8 cellular contexts compared by ENCODE assay signal in the genomic region with DNA sequence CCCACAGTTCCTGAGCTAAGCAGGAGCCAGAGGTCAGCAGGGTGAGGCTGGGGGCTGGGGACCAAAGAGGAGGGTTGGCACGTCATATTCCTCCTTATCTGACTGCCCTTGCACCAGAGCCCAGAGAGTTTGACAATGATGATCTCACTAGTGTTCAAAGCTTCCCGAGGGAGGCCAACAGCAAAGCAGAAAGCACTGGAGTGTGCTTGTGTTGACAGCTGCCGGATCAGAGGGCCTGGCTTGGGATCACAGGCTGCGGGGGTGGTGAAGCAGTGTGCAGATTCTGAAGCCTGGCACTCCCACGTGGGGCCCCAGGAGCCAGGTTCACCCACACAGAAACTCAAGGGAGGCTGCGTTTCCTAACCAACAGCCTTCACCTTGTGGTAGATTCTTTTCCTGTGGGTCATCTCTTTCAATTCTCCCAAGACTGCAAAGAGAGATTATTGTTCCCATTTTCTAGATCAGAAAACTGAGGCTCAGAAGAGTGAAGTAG.
DNase-seq lines count a peak whose midpoint lies in the region; ATAC-seq, FAIRE-seq and TF ChIP-seq lines count a peak whose summit lies in the region.
"Not testable (repeated sequence)": the region's sequence is repeated elsewhere in the genome, so short reads cannot be mapped to it uniquely, and the experiment has no call there.

No MANE protein-coding gene starts in this region.

- DNase-seq in DMS53 (lab: John Stamatoyannopoulos, UW) (peak; percentile 64), IMR-90 (peak; percentile 24), caudate nucleus (lab: John Stamatoyannopoulos, UW) (peak in 12 of 61 donors; percentile 6 to 54 (median 22)), Right ventricle myocardium superior (peak; percentile 62), left lobe of liver (ENCODE audit: low spot score) (peak; percentile 48), psoas muscle (peak in 1 of 2 donors; percentile 40)
- DNase-seq in T-helper 17 cell; urothelium cell line (ENCODE audit: low spot score): not testable (repeated sequence)

- peak overlapping the region; percentile 77 for H2BK5ac ChIP-seq in IMR-90 (ENCODE audit: low read depth, low read length, poor library complexity, severe bottlenecking)

- BruUV-seq in IMR-90 (replicated peaks; lab: Mats Ljungman, UMichigan) = not testable (repeated sequence)

- not testable (repeated sequence) for H3K36me3 Mint-ChIP-seq in T-helper 17 cell (ENCODE audit: low read depth)

- POLR2A ChIA-PET in IMR-90 (lab: Charles Lee; ENCODE audit: unreplicated experiment) = not testable (repeated sequence)

- H3K18ac ChIP-seq in IMR-90 (ENCODE audit: low read depth, low read length) = peak overlapping the region; percentile 66; the same call in 1 of the 2 replicates

- not testable (repeated sequence) for H4K20me1 ChIP-seq in IMR-90 (ENCODE audit: insufficient read depth, low read length)

- CTCF ChIA-PET in IMR-90 (lab: Yijun Ruan, JAX) = not testable (repeated sequence)

- H3K27ac ChIP-seq in IMR-90 (ENCODE audit: insufficient read depth, low read length); psoas muscle: not testable (repeated sequence)
- peak overlapping the region; percentile 64 for H3K27ac ChIP-seq in caudate nucleus (ENCODE audit: low read depth, low read length)

- TF ChIP-seq CTCF in IMR-90 (conservative IDR thresholded peaks at IDR 0.05; ENCODE audit: low read depth, low read length); psoas muscle (IDR thresholded peaks at IDR 0.05): not testable (repeated sequence)

- H3K36me3 ChIP-seq in IMR-90 (ENCODE audit: control insufficient read depth, insufficient read depth, low read length); psoas muscle (ENCODE audit: insufficient read depth in 1 of 2, low read depth in 1 of 2): not testable (repeated sequence)

- not testable (repeated sequence) for H3K79me1 ChIP-seq in IMR-90 (ENCODE audit: low read depth in 1 of 2, low read length in 2 of 2)

- not testable (repeated sequence) for H3K4me3 ChIP-seq in IMR-90 (ENCODE audit: insufficient read depth, low read depth, low read length); psoas muscle

- ATAC-seq in IMR-90 (ENCODE audit: low read depth); T-helper 17 cell: not testable (repeated sequence)
- ATAC-seq in Right ventricle myocardium superior (ENCODE audit: poor library complexity) (peak; percentile 80), left lobe of liver (peak; percentile 56), psoas muscle (peak in 3 of 4 donors; percentile 55 to 63 (median 63))

- H3K27me3 ChIP-seq in IMR-90 (ENCODE audit: control insufficient read depth, insufficient read depth, low read length); psoas muscle (ENCODE audit: insufficient read depth in 3 of 3, low read length in 2 of 3): not testable (repeated sequence)

- WGBS in IMR-90 (ENCODE audit: extremely low coverage in 2 of 2, insufficient read length in 1 of 2), 2 experiments = 40% methylated on average over 1 of the region's 6 CpGs; no CpG with 5 or more reads in 1 of the 2 experiments
- WGBS in psoas muscle, 3 donors = 21 to 34% (median 29%) methylated on average over 4 to 6 of the region's 6 CpGs

- not testable (repeated sequence) for H2BK20ac ChIP-seq in IMR-90 (ENCODE audit: low read depth, low read length)

- TF ChIP-seq RAD21 in IMR-90 (IDR thresholded peaks at IDR 0.05; ENCODE audit: low read length) = not testable (repeated sequence)

- H3K9ac ChIP-seq in IMR-90 (ENCODE audit: low read depth, low read length) = not testable (repeated sequence)

- not testable (repeated sequence) for H3K4me2 ChIP-seq in IMR-90 (ENCODE audit: low read depth, low read length)

- H2BK120ac ChIP-seq in IMR-90 (ENCODE audit: low read depth, low read length) = not testable (repeated sequence)

- in situ Hi-C loops in IMR-90 (cut with MboI; ENCODE audit: low sequenced_read_pairs) = not testable (repeated sequence)

- not testable (repeated sequence) for TF ChIP-seq POLR2A in IMR-90 (IDR thresholded peaks at IDR 0.05; ENCODE audit: low read depth, low read length)

- H4K5ac ChIP-seq in IMR-90 (ENCODE audit: low read depth, low read length) = not testable (repeated sequence)

- H4K91ac ChIP-seq in IMR-90 (ENCODE audit: insufficient read depth, low read depth, low read length) = not testable (repeated sequence)

- H2AFZ ChIP-seq in IMR-90 (replicated peaks; ENCODE audit: low read length, poor library complexity) = not testable (repeated sequence)

- H3K4ac ChIP-seq in IMR-90 (ENCODE audit: low read depth, low read length) = peak overlapping the region; percentile 78; the same call in 1 of the 2 replicates

- not testable (repeated sequence) for H2BK15ac ChIP-seq in IMR-90 (ENCODE audit: low read depth, low read length)

- FAIRE-seq in urothelium cell line (lab: Jason Lieb, UNC) = peak; percentile 27

- not testable (repeated sequence) for H3K27ac Mint-ChIP-seq in T-helper 17 cell

- not testable (repeated sequence) for H3K14ac ChIP-seq in IMR-90 (replicated peaks; ENCODE audit: low read depth, low read length)

- peaks cover 81% of the 10 kb centered on the region for H3K27me3 Mint-ChIP-seq in T-helper 17 cell

- H2AK9ac ChIP-seq in IMR-90 (replicated peaks; ENCODE audit: low read depth, low read length, poor library complexity) = not testable (repeated sequence)

- H3K4me1 Mint-ChIP-seq in T-helper 17 cell = peaks cover 10% of the 10 kb centered on the region

- H4K8ac ChIP-seq in IMR-90 (ENCODE audit: low read depth in 2 of 2, low read length in 2 of 2) = peak overlapping the region; percentile 90 to 98; a peak in 3 of 4 replicates

- intact Hi-C loops in IMR-90 (cut with micrococcal nuclease) = loop anchor here (5.0 kb wide), 1 partner anchor 154 kb away; no protein-coding TSS in a partner anchor
- intact Hi-C loops in Right ventricle myocardium superior (cut with DNase I); psoas muscle (cut with DNase I): not testable (repeated sequence)

- H3K9me3 ChIP-seq in IMR-90 (ENCODE audit: control insufficient read depth, insufficient read depth, low read length); T-helper 17 cell (ENCODE audit: control insufficient read depth, low read length, poor library complexity, severe bottlenecking); psoas muscle: not testable (repeated sequence)

- peak overlapping the region; percentile 83 for H3K4me3 Mint-ChIP-seq in T-helper 17 cell

- H3K9me1 ChIP-seq in IMR-90 (ENCODE audit: insufficient read depth, low read length) = not testable (repeated sequence)

- H3K4me1 ChIP-seq in IMR-90 (ENCODE audit: control insufficient read depth, insufficient read depth, low read length) = peaks cover 10% of the 10 kb centered on the region
- not testable (repeated sequence) for H3K4me1 ChIP-seq in psoas muscle

- H3K23ac ChIP-seq in IMR-90 (ENCODE audit: low read depth, low read length) = not testable (repeated sequence)

- dilution Hi-C loops in IMR-90 (cut with HindIII; ENCODE audit: low sequenced_read_pairs, unreplicated experiment) = not testable (repeated sequence)

- H2AK5ac ChIP-seq in IMR-90 (ENCODE audit: low read depth, low read length) = peak overlapping the region; percentile 71; the same call in 1 of the 2 replicates

- H3K56ac ChIP-seq in IMR-90 (ENCODE audit: extremely low read depth, insufficient read depth, low read length) = not testable (repeated sequence)

TF ChIP-seq in IMR-90, 13 proteins besides CTCF, POLR2A, EP300 and RAD21:
- TF ChIP-seq RCOR1 (IDR thresholded peaks at IDR 0.05; ENCODE audit: insufficient replicate concordance, low read length) = peak; percentile 36
